23 cellular contexts compared by ENCODE assay signal in the genomic region with DNA sequence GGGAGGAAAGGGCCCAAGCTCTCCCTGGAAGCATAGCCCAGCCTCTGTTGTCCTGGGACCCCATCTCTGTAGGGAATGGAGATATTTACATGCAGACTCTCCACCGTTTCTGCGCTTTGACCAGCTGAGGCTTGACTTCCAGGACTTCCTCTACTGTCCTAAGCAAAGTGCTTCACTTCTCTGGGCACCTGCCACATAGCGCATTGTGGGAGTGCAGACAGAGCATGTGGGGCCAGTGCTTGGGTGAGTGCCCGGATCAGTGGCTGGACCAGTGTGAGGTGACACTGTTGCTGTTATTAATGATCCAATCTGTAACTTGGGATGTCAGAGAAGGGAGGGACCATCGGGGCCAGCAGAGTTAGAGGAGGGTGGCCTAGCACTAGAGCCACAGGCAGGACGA. TPM values are rescaled to one million over a fixed set of nuclear protein-coding genes. Genes with fewer than 3 reads are reported as not detected.
A peak's percentile ranks its signal among the peaks of the same experiment; 100 is the strongest.
DNase-seq lines count a peak whose midpoint lies in the region; ATAC-seq, FAIRE-seq and TF ChIP-seq lines count a peak whose summit lies in the region.
"Had no signal": no experiment of that assay in that cellular context is flagged by ENCODE, and none has a peak within 500 bp of the region (broad histone marks: within the 10 kb centered on the region; RNA-seq: fewer than 3 reads in every experiment).

No MANE protein-coding gene starts in this region.

- peaks cover 7% of the 10 kb centered on the region for H3K4me1 Mint-ChIP-seq in activated naive CD4-positive, alpha-beta T cell treated with anti-CD3 and anti-CD28 coated beads, Interleukin-2, amount 10 ng/mL, durations not matched to agents 7 days and 5 days
- H3K4me1 Mint-ChIP-seq in activated naive CD4-positive, alpha-beta T cell treated with anti-CD3 and anti-CD28 coated beads for 36 hours (ENCODE audit: low read depth), result no peaks in the 10 kb centered on the region
- H3K4me1 Mint-ChIP-seq in neural progenitor cell, result peaks cover 60% of the 10 kb centered on the region
- peaks cover 3 to 11% (median 5%) of the 10 kb centered on the region in 4 donors for H3K4me1 Mint-ChIP-seq in CD4-positive, alpha-beta memory T cell

- H3K4me3 Mint-ChIP-seq in activated naive CD4-positive, alpha-beta T cell treated with anti-CD3 and anti-CD28 coated beads, Interleukin-2, amount 10 ng/mL, durations not matched to agents 7 days and 5 days, result no peak overlapping the region
- no peak overlapping the region for H3K4me3 Mint-ChIP-seq in activated naive CD4-positive, alpha-beta T cell treated with anti-CD3 and anti-CD28 coated beads for 36 hours
- no peak overlapping the region for H3K4me3 Mint-ChIP-seq in neural progenitor cell
- no peak overlapping the region for H3K4me3 Mint-ChIP-seq in CD4-positive, alpha-beta memory T cell

- H3K79me2 ChIP-seq in neural progenitor cell (ENCODE audit: low read depth), result no peaks in the 10 kb centered on the region

- H3K4me1 ChIP-seq in esophagus (ENCODE audit: control insufficient read depth in 2 of 2, insufficient read depth in 2 of 2, low read length in 1 of 2) (peaks cover 8 to 18% of the 10 kb centered on the region in 2 donors), neural progenitor cell (no peaks in the 10 kb centered on the region), pancreas (no peaks in the 10 kb centered on the region)
- no peaks in the 10 kb centered on the region for H3K4me1 ChIP-seq in CD4-positive, alpha-beta memory T cell (ENCODE audit: insufficient read depth, low read length)

- intact Hi-C loops in activated naive CD4-positive, alpha-beta T cell treated with anti-CD3 and anti-CD28 coated beads for 36 hours (cut with micrococcal nuclease), result loop anchor here (10.0 kb wide), 1 partner anchor 187 kb away; no protein-coding TSS in a partner anchor
- intact Hi-C loops in CD4-positive, alpha-beta memory T cell (cut with micrococcal nuclease), result no loop called here
- intact Hi-C loops in pancreas (cut with DNase I), result loop anchor here in 2 of 3 donors (5.0 to 10.0 kb wide), 2 partner anchors 167 to 259 kb away; no protein-coding TSS in a partner anchor

- H3K36me3 Mint-ChIP-seq in activated naive CD4-positive, alpha-beta T cell treated with anti-CD3 and anti-CD28 coated beads, Interleukin-2, amount 10 ng/mL, durations not matched to agents 7 days and 5 days, result no peaks in the 10 kb centered on the region
- no peaks in the 10 kb centered on the region for H3K36me3 Mint-ChIP-seq in activated naive CD4-positive, alpha-beta T cell treated with anti-CD3 and anti-CD28 coated beads for 36 hours (ENCODE audit: low read depth)
- no peaks in the 10 kb centered on the region for H3K36me3 Mint-ChIP-seq in neural progenitor cell
- no peaks in the 10 kb centered on the region for H3K36me3 Mint-ChIP-seq in CD4-positive, alpha-beta memory T cell

- H3K36me3 ChIP-seq in esophagus (ENCODE audit: control insufficient read depth in 2 of 2, insufficient read depth in 2 of 2, low read length in 1 of 2) (no peaks in the 10 kb centered on the region), neural progenitor cell (no peaks in the 10 kb centered on the region), pancreas (no peaks in the 10 kb centered on the region)
- no peaks in the 10 kb centered on the region for H3K36me3 ChIP-seq in CD4-positive, alpha-beta memory T cell (ENCODE audit: insufficient read depth, low read length)

- POLR2A ChIA-PET in CD4-positive, alpha-beta memory T cell (lab: Charles Lee; ENCODE audit: partially characterized antibody), result no interaction called here

- no peaks in the 10 kb centered on the region for H3K9me3 Mint-ChIP-seq in activated naive CD4-positive, alpha-beta T cell treated with anti-CD3 and anti-CD28 coated beads, Interleukin-2, amount 10 ng/mL, durations not matched to agents 7 days and 5 days
- no peaks in the 10 kb centered on the region for H3K9me3 Mint-ChIP-seq in activated naive CD4-positive, alpha-beta T cell treated with anti-CD3 and anti-CD28 coated beads for 36 hours
- H3K9me3 Mint-ChIP-seq in neural progenitor cell, result no peaks in the 10 kb centered on the region
- no peaks in the 10 kb centered on the region for H3K9me3 Mint-ChIP-seq in CD4-positive, alpha-beta memory T cell

- H2AFZ ChIP-seq in neural progenitor cell (replicated peaks), result no peak overlapping the region

- H3K27ac Mint-ChIP-seq in activated naive CD4-positive, alpha-beta T cell treated with anti-CD3 and anti-CD28 coated beads, Interleukin-2, amount 10 ng/mL, durations not matched to agents 7 days and 5 days, result peak overlapping the region; percentile 46
- no peak overlapping the region for H3K27ac Mint-ChIP-seq in activated naive CD4-positive, alpha-beta T cell treated with anti-CD3 and anti-CD28 coated beads for 36 hours
- H3K27ac Mint-ChIP-seq in neural progenitor cell, result peak overlapping the region; percentile 26
- H3K27ac Mint-ChIP-seq in CD4-positive, alpha-beta memory T cell, result no peak overlapping the region

- H3K27me3 Mint-ChIP-seq in activated naive CD4-positive, alpha-beta T cell treated with anti-CD3 and anti-CD28 coated beads, Interleukin-2, amount 10 ng/mL, durations not matched to agents 7 days and 5 days, result peaks cover 44% of the 10 kb centered on the region
- H3K27me3 Mint-ChIP-seq in activated naive CD4-positive, alpha-beta T cell treated with anti-CD3 and anti-CD28 coated beads for 36 hours (ENCODE audit: low read depth), result peaks cover 12% of the 10 kb centered on the region
- H3K27me3 Mint-ChIP-seq in neural progenitor cell (ENCODE audit: insufficient read depth, low read depth), result peaks cover 15% of the 10 kb centered on the region
- peaks cover 7 to 10% of the 10 kb centered on the region in 2 donors for H3K27me3 Mint-ChIP-seq in CD4-positive, alpha-beta memory T cell

- H4K20me1 ChIP-seq in neural progenitor cell (ENCODE audit: low read depth), result no peaks in the 10 kb centered on the region

- no peaks in the 10 kb centered on the region for H3K9me3 ChIP-seq in esophagus (ENCODE audit: control insufficient read depth in 2 of 2, insufficient read depth in 1 of 2, low read depth in 1 of 2, low read length in 1 of 2)
- no peaks in the 10 kb centered on the region for H3K9me3 ChIP-seq in neural progenitor cell (ENCODE audit: low read depth)
- no peaks in the 10 kb centered on the region for H3K9me3 ChIP-seq in CD4-positive, alpha-beta memory T cell (ENCODE audit: control insufficient read depth in 1 of 2, low read length in 2 of 2)
- no peaks in the 10 kb centered on the region for H3K9me3 ChIP-seq in pancreas

- H3K4me3 ChIP-seq in esophagus (ENCODE audit: low read depth in 1 of 2, low read length in 2 of 2) (no peak overlapping the region), neural progenitor cell (no peak overlapping the region), pancreas (no peak overlapping the region)
- H3K4me3 ChIP-seq in CD4-positive, alpha-beta memory T cell (ENCODE audit: low read length in 2 of 2), result no peak overlapping the region
- H3K4me3 ChIP-seq: GM12878 had no signal

- no peak overlapping the region for H3K4me2 ChIP-seq in neural progenitor cell

- DNase-seq in activated naive CD4-positive, alpha-beta T cell treated with anti-CD3 and anti-CD28 coated beads, Interleukin-2, amount 10 ng/mL, durations not matched to agents 7 days and 5 days, result no peak
- no peak for DNase-seq in activated naive CD4-positive, alpha-beta T cell treated with anti-CD3 and anti-CD28 coated beads for 36 hours
- no peak for DNase-seq in neural progenitor cell (ENCODE audit: low spot score)
- DNase-seq in CD4-positive, alpha-beta memory T cell, result no peak
- no peak for DNase-seq in pancreas
- no peak for DNase-seq in iPS-NIHi11 (ENCODE audit: low spot score)
- no peak for DNase-seq in SW480 (ENCODE audit: low spot score)
- DNase-seq: GDM1, GOT3, NCI-H1092 treated with DMSO at 0.1 percent for 48 hours, NCI-H2081, NCI-H2171 treated with DMSO at 0.1 percent for 48 hours, Right ventricle myocardium superior had no signal

- H3F3A ChIP-seq in neural progenitor cell (ENCODE audit: low read depth), result no peaks in the 10 kb centered on the region

- H3K27me3 ChIP-seq in esophagus (ENCODE audit: control insufficient read depth in 1 of 2, insufficient read depth in 2 of 2, low read length in 2 of 2) (no peaks in the 10 kb centered on the region), neural progenitor cell (peaks cover 26% of the 10 kb centered on the region), pancreas (peaks cover 0 to 3% (median 0%) of the 10 kb centered on the region in 4 donors)
- no peaks in the 10 kb centered on the region for H3K27me3 ChIP-seq in CD4-positive, alpha-beta memory T cell (ENCODE audit: insufficient read depth, low read length)

- WGBS in esophagus, 2 donors, result 65 to 67% methylated on average over 6 of the region's 6 CpGs
- 58 to 64% methylated on average over 6 of the region's 6 CpGs for WGBS in pancreas, 2 donors

- no peak overlapping the region for H3K9ac ChIP-seq in neural progenitor cell

- TF ChIP-seq CTCF in neural progenitor cell (IDR thresholded peaks at IDR 0.05), result no peak
- TF ChIP-seq CTCF in pancreas (IDR thresholded peaks at IDR 0.05), result no peak

- FAIRE-seq in pancreas (lab: Jason Lieb, UNC), result no peak
- FAIRE-seq: A204.1, GM12878, GM19239, RCC 7860 had no signal

- H3K27ac ChIP-seq in esophagus (ENCODE audit: low read depth in 2 of 2, low read length in 1 of 2) (peak overlapping the region; percentile 11 to 89), neural progenitor cell (no peak overlapping the region), pancreas (no peak overlapping the region)
- no peak overlapping the region for H3K27ac ChIP-seq in CD4-positive, alpha-beta memory T cell (ENCODE audit: low read depth, low read length)

- no peak for ATAC-seq in pancreas
- ATAC-seq: GM12878 had no signal

- CTCF ChIA-PET in activated naive CD4-positive, alpha-beta T cell treated with anti-CD3 and anti-CD28 coated beads, Interleukin-2, amount 10 ng/mL, durations not matched to agents 7 days and 5 days (lab: Charles Lee), result interaction anchor here (0.7 to 13.7 kb wide), 5 partner anchors 16 to 261 kb away, joined by 3 to 173 read pairs (median 44); no protein-coding TSS in a partner anchor
- CTCF ChIA-PET in activated naive CD4-positive, alpha-beta T cell treated with anti-CD3 and anti-CD28 coated beads for 36 hours (lab: Charles Lee), result interaction anchor here (1.7 to 7.6 kb wide), 4 partner anchors 16 to 106 kb away, joined by 7 to 93 read pairs (median 60); no protein-coding TSS in a partner anchor
- CTCF ChIA-PET in CD4-positive, alpha-beta memory T cell (lab: Charles Lee; ENCODE audit: partially characterized antibody), result interaction anchor here (1.4 to 9.3 kb wide), 5 partner anchors 17 to 111 kb away, joined by 3 to 171 read pairs (median 50); no protein-coding TSS in a partner anchor

RNA-seq across cellular contexts. Expression of a gene that starts 10.6 kb away (rescaled TPM):
- total RNA-seq in activated naive CD4-positive, alpha-beta T cell treated with anti-CD3 and anti-CD28 coated beads for 36 hours, result not detected
- 100 to 1,000 TPM in 1 of 2 donors, 10 to 100 TPM in 1; 88.9 to 199 TPM for polyA plus RNA-seq in esophagus
- total RNA-seq in neural progenitor cell (ENCODE audit: low replicate concordance), result 0.45 TPM in 1 of 2 replicates, not detected in the other
- not detected for total RNA-seq in CD4-positive, alpha-beta memory T cell
- polyA plus RNA-seq in CD4-positive, alpha-beta memory T cell, result not detected
- 10 to 100 TPM in 2 of 6 donors, 1 to 10 TPM in 3, under 1 TPM in 1; 0.93 to 19.6 (median 2.4) TPM for total RNA-seq in pancreas
- 1 to 10 TPM; 5.9 to 9.5 TPM for polyA plus RNA-seq in pancreas
- total RNA-seq: GM12878, LHCN-M2, OCI-LY7 had no signal

RNA-seq across cellular contexts. Expression of a gene that starts 32.5 kb away (rescaled TPM):
- total RNA-seq in activated naive CD4-positive, alpha-beta T cell treated with anti-CD3 and anti-CD28 coated beads for 36 hours, result not detected
- polyA plus RNA-seq in esophagus (under 1 TPM in 1 of 2 donors, not detected in 1; 0.02 TPM), pancreas (not detected)
- total RNA-seq in neural progenitor cell (ENCODE audit: low replicate concordance) (not detected in 2 replicates), pancreas (not detected)
- total RNA-seq in CD4-positive, alpha-beta memory T cell, result not detected
- not detected for polyA plus RNA-seq in CD4-positive, alpha-beta memory T cell
- total RNA-seq: Daoy, GM12878, LHCN-M2, NCI-H460, OCI-LY7, Right ventricle myocardium superior had no signal
- polyA plus RNA-seq: BJ, GM12878 had no signal

Comparison
In these comparisons a context has a peak if more than half of its experiments do, and no peak if none do; other contexts are left out.
1. H3K27ac Mint-ChIP-seq: peak in activated naive CD4-positive, alpha-beta T cell treated with anti-CD3 and anti-CD28 coated beads, Interleukin-2, amount 10 ng/mL, durations not matched to agents 7 days and 5 days (single experiment) and neural progenitor cell (single experiment); none in activated naive CD4-positive, alpha-beta T cell treated with anti-CD3 and anti-CD28 coated beads for 36 hours (single experiment) and CD4-positive, alpha-beta memory T cell (0 of 7).
2. H3K27ac ChIP-seq: peak in esophagus (2 of 2); none in neural progenitor cell (single experiment), CD4-positive, alpha-beta memory T cell (single experiment) and pancreas (0 of 4).